ENCODE assay signal across 8 cellular contexts in genomic region chr5:142783601-142784291, GRCh38. TPM values are rescaled to one million over a fixed set of nuclear protein-coding genes. Genes with fewer than 3 reads are reported as not detected.
DNase-seq lines count a peak whose midpoint lies in the region; ATAC-seq and TF ChIP-seq lines count a peak whose summit lies in the region.

No MANE protein-coding gene starts in this region.

- H3K36me3 ChIP-seq in breast epithelium (no peaks in the 10 kb centered on the region), stomach (no peaks in the 10 kb centered on the region), MG63 (no peaks in the 10 kb centered on the region)

- H3K4me1 Mint-ChIP-seq in MCF 10A (ENCODE audit: insufficient read depth, unreplicated experiment) = peaks cover 20% of the 10 kb centered on the region

- no TSS peak for BruUV-seq in MCF 10A (replicated peaks; lab: Mats Ljungman, UMichigan)

- intact Hi-C loops in breast epithelium (cut with DNase I; ENCODE audit: low total_unique reads) = no loop called here
- intact Hi-C loops in MCF 10A (cut with micrococcal nuclease) = no loop called here
- intact Hi-C loops in stomach (cut with DNase I; ENCODE audit: low total_unique reads) = no loop called here

- no peak for DNase-seq in breast epithelium (ENCODE audit: low spot score in 2 of 2)
- no peak for DNase-seq in MCF 10A (ENCODE audit: unreplicated experiment)
- DNase-seq in astrocyte of the spinal cord (ENCODE audit: low read depth, low spot score) = peak; percentile 29
- peak; percentile 73 for DNase-seq in medulla oblongata (ENCODE audit: extremely low spot score)
- DNase-seq in stomach = no peak
- no peak for DNase-seq in MG63
- DNase-seq in NCI-H2171 treated with DMSO at 0.1 percent for 48 hours (lab: John Stamatoyannopoulos, UW) = no peak

- no peaks in the 10 kb centered on the region for H3K27me3 ChIP-seq in breast epithelium
- no peaks in the 10 kb centered on the region for H3K27me3 ChIP-seq in stomach
- H3K27me3 ChIP-seq in MG63 = no peaks in the 10 kb centered on the region

- CTCF ChIA-PET in MCF 10A (lab: Yijun Ruan, JAX) = interaction anchor here (0.6 to 2.4 kb wide), 12 partner anchors 9 to 104 kb away, joined by 3 to 14 read pairs (median 5); no protein-coding TSS in a partner anchor

- no peaks in the 10 kb centered on the region for H3K36me3 Mint-ChIP-seq in MCF 10A (ENCODE audit: insufficient read depth, unreplicated experiment)

- H3K9me3 Mint-ChIP-seq in MCF 10A (ENCODE audit: unreplicated experiment) = no peaks in the 10 kb centered on the region

- peak overlapping the region; percentile 64 to 77 for H3K27ac ChIP-seq in breast epithelium
- H3K27ac ChIP-seq in stomach = peak overlapping the region in 4 of 5 donors; percentile 15 to 59 (median 40)

- POLR2A ChIA-PET in MCF 10A (lab: Yijun Ruan, JAX) = interaction anchor here (0.6 to 2.1 kb wide), 5 partner anchors 11 to 90 kb away, joined by 3 to 9 read pairs (median 4); no protein-coding TSS in a partner anchor

- H3K4me1 ChIP-seq in breast epithelium = no peaks in the 10 kb centered on the region
- peaks cover 19 to 65% (median 31%) of the 10 kb centered on the region in 4 donors for H3K4me1 ChIP-seq in stomach

- in situ Hi-C loops in astrocyte of the spinal cord (cut with HindIII; ENCODE audit: low sequenced_read_pairs) = no loop called here

- no peak overlapping the region for H3K4me3 Mint-ChIP-seq in MCF 10A (ENCODE audit: unreplicated experiment)

- TF ChIP-seq EP300 in stomach (IDR thresholded peaks at IDR 0.05) = no peak

- 44 to 70% (median 65%) methylated on average over 8 to 9 of the region's 9 CpGs for WGBS in stomach, 5 donors

- no peak overlapping the region for H3K27ac Mint-ChIP-seq in MCF 10A (ENCODE audit: low read depth, unreplicated experiment)

- peak overlapping the region in 2 of 3 donors; percentile 3 to 49 for H3K4me3 ChIP-seq in breast epithelium
- no peak overlapping the region for H3K4me3 ChIP-seq in astrocyte of the spinal cord (ENCODE audit: low read depth, low read length)
- H3K4me3 ChIP-seq in stomach = no peak overlapping the region
- no peak overlapping the region for H3K4me3 ChIP-seq in MG63

- no peaks in the 10 kb centered on the region for H3K27me3 Mint-ChIP-seq in MCF 10A (ENCODE audit: insufficient read depth, unreplicated experiment)

- TF ChIP-seq POLR2A in breast epithelium (IDR thresholded peaks at IDR 0.05) (no peak), stomach (IDR thresholded peaks at IDR 0.05) (no peak)

- H3K9me3 ChIP-seq in breast epithelium (no peaks in the 10 kb centered on the region), stomach (no peaks in the 10 kb centered on the region), MG63 (no peaks in the 10 kb centered on the region)

- ATAC-seq in HG03521 (IDR thresholded peaks at IDR 0.05; ENCODE audit: unreplicated experiment) = peak; percentile 65

- TF ChIP-seq CTCF in breast epithelium (IDR thresholded peaks at IDR 0.05) = peak in 1 of 3 donors; percentile 21
- TF ChIP-seq CTCF in MCF 10A (IDR thresholded peaks at IDR 0.05; ENCODE audit: unreplicated experiment) = no peak
- no peak for TF ChIP-seq CTCF in astrocyte of the spinal cord (IDR thresholded peaks at IDR 0.05; ENCODE audit: low read depth, low read length)
- no peak for TF ChIP-seq CTCF in stomach (IDR thresholded peaks at IDR 0.05)

RNA-seq across cellular contexts. Expression of gene ARHGAP26, which starts 13.6 kb away (rescaled TPM):
- 10 to 100 TPM; 33.1 to 89.0 (median 56.4) TPM for total RNA-seq in breast epithelium
- 54.3 and 58.9 TPM in 2 replicates for total RNA-seq in MCF 10A (2022)
- total RNA-seq in stomach = 100 to 1,000 TPM in 1 of 5 donors, 10 to 100 TPM in 4; 26.8 to 115 (median 70.7) TPM
- polyA plus RNA-seq in stomach = 1 to 10 TPM; 4.0 to 4.5 (median 4.4) TPM
- 1.3 and 9.5 TPM in 2 replicates for total RNA-seq in MG63 (2014; rRNA removed; shearing (Covaris generic); ENCODE audit: low replicate concordance)

Comparison
In these comparisons a context has a peak if more than half of its experiments do, and no peak if none do; other contexts are left out.
1. DNase-seq: peak in astrocyte of the spinal cord (single experiment) and medulla oblongata (single experiment); none in breast epithelium (0 of 2), MCF 10A (single experiment), stomach (single experiment), MG63 (single experiment) and NCI-H2171 treated with DMSO at 0.1 percent for 48 hours (single experiment).
2. H3K4me3 ChIP-seq: peak in breast epithelium (2 of 3); none in astrocyte of the spinal cord (single experiment), stomach (0 of 4) and MG63 (single experiment).